24 cellular contexts compared by ENCODE assay signal in genomic region chr3:55075846-55076245, GRCh38.
"Had no signal": no experiment of that assay in that cellular context is flagged by ENCODE, and none has a peak within 500 bp of the region (broad histone marks: within the 10 kb centered on the region; RNA-seq: fewer than 3 reads in every experiment).

No MANE protein-coding gene starts in this region.

- H3K4me1 ChIP-seq: colonic mucosa, esophagus squamous epithelium, prostate gland, spleen, testis, tibial artery had no signal

- ATAC-seq: effector memory CD8-positive, alpha-beta T cell; left lobe of liver; naive thymus-derived CD4-positive, alpha-beta T cell; right cardiac atrium; stimulated activated memory B cell treated with anti-CD40 and anti-IgM and Interleukin-4, amounts not matched to agents 10 μg/mL and 1 μg/mL and 100 μg/mL, for 72 hours; stimulated activated naive CD8-positive, alpha-beta T cell treated with anti-CD3 and anti-CD28 coated beads, Interleukin-15, Interleukin-2, amounts not matched to agents 100 U/mL and 50 U/mL, for 24 hours had no signal

- H3K27me3 Mint-ChIP-seq: effector memory CD8-positive, alpha-beta T cell; stimulated activated memory B cell treated with anti-CD40 and anti-IgM and Interleukin-4, amounts not matched to agents 10 μg/mL and 1 μg/mL and 100 μg/mL, for 72 hours had no signal

- H3K4me3 ChIP-seq: colonic mucosa, esophagus squamous epithelium, lung, prostate gland, sigmoid colon, skin epidermis, spleen, testis, tibial artery had no signal

- H3K36me3 Mint-ChIP-seq: naive thymus-derived CD4-positive, alpha-beta T cell; stimulated activated memory B cell treated with anti-CD40 and anti-IgM and Interleukin-4, amounts not matched to agents 10 μg/mL and 1 μg/mL and 100 μg/mL, for 72 hours; type B pancreatic cell had no signal

- H3K9me3 Mint-ChIP-seq: nephron, type B pancreatic cell had no signal

- H3K36me3 ChIP-seq: colonic mucosa, esophagus squamous epithelium, prostate gland, sigmoid colon, spleen, tibial artery had no signal

- H3K27ac Mint-ChIP-seq: effector memory CD8-positive, alpha-beta T cell; naive thymus-derived CD4-positive, alpha-beta T cell; nephron; stimulated activated memory B cell treated with anti-CD40 and anti-IgM and Interleukin-4, amounts not matched to agents 10 μg/mL and 1 μg/mL and 100 μg/mL, for 72 hours; type B pancreatic cell had no signal

- H3K9me3 ChIP-seq: colonic mucosa, esophagus squamous epithelium, prostate gland, sigmoid colon, spleen, testis, tibial artery had no signal

- H3K4me3 Mint-ChIP-seq: effector memory CD8-positive, alpha-beta T cell; naive thymus-derived CD4-positive, alpha-beta T cell; nephron; stimulated activated memory B cell treated with anti-CD40 and anti-IgM and Interleukin-4, amounts not matched to agents 10 μg/mL and 1 μg/mL and 100 μg/mL, for 72 hours; type B pancreatic cell had no signal

- DNase-seq: colonic mucosa; effector memory CD8-positive, alpha-beta T cell; erythroblast; esophagus squamous epithelium; kidney; mesendoderm; midbrain; naive thymus-derived CD4-positive, alpha-beta T cell; nucleus accumbens; right cardiac atrium; sigmoid colon; spleen; stimulated activated CD4-positive, alpha-beta T cell treated with anti-CD3 and anti-CD28 coated beads, Interleukin-4, amount 100 ng/mL, for 4 hours; stimulated activated naive CD8-positive, alpha-beta T cell treated with anti-CD3 and anti-CD28 coated beads, Interleukin-15, Interleukin-2, amounts not matched to agents 100 U/mL and 50 U/mL, for 24 hours; substantia nigra; testis; tibial artery had no signal

- H3K27ac ChIP-seq: colonic mucosa, esophagus squamous epithelium, prostate gland, sigmoid colon, skin epidermis, spleen, testis, tibial artery had no signal

- H3K27me3 ChIP-seq: colonic mucosa, esophagus squamous epithelium, sigmoid colon, spleen, testis, tibial artery had no signal

- H3K4me1 Mint-ChIP-seq: stimulated activated memory B cell treated with anti-CD40 and anti-IgM and Interleukin-4, amounts not matched to agents 10 μg/mL and 1 μg/mL and 100 μg/mL, for 72 hours had no signal
